Comparison of ENCODE assay signal across 12 cellular contexts in genomic region chr10:89481662-89482061, GRCh38. TPM values are rescaled to one million over a fixed set of nuclear protein-coding genes. Genes with fewer than 3 reads are reported as not detected.
A peak's percentile ranks its signal among the peaks of the same experiment; 100 is the strongest.
DNase-seq lines count a peak whose midpoint lies in the region; ATAC-seq and TF ChIP-seq lines count a peak whose summit lies in the region.
"Had no signal": no experiment of that assay in that cellular context is flagged by ENCODE, and none has a peak within 500 bp of the region (broad histone marks: within the 10 kb centered on the region; RNA-seq: fewer than 3 reads in every experiment).

No MANE protein-coding gene starts in this region.

- H3K79me2 ChIP-seq in smooth muscle cell (ENCODE audit: low read depth) = no peaks in the 10 kb centered on the region

- H3K36me3 ChIP-seq in body of pancreas (replicated peaks in 1 of 2; ENCODE audit: insufficient read depth in 1 of 2, low read depth in 2 of 2) = no peaks in the 10 kb centered on the region
- no peaks in the 10 kb centered on the region for H3K36me3 ChIP-seq in smooth muscle cell (ENCODE audit: low read depth)

- DNase-seq in GM04504 (ENCODE audit: low read depth) (peak; percentile 81), body of pancreas (no peak), left ventricle myocardium superior (no peak), smooth muscle cell (lab: John Stamatoyannopoulos, UW; ENCODE audit: unreplicated experiment) (no peak), GM10266 (ENCODE audit: extremely low spot score) (no peak), NCI-H345 (lab: John Stamatoyannopoulos, UW) (no peak)
- DNase-seq: DMS53, endodermal cell, nephron progenitor cell, T-cell had no signal

- H3K4me3 ChIP-seq in body of pancreas (no peak overlapping the region), smooth muscle cell (no peak overlapping the region)

- H3K4me1 ChIP-seq in body of pancreas (peaks cover 36% of the 10 kb centered on the region), smooth muscle cell (ENCODE audit: low read depth) (no peaks in the 10 kb centered on the region)

- no peaks in the 10 kb centered on the region for H4K20me1 ChIP-seq in smooth muscle cell (ENCODE audit: low read depth)

- 65 to 75% methylated on average over 3 of the region's 3 CpGs for WGBS in body of pancreas, 2 donors
- 44% methylated on average over 3 of the region's 3 CpGs for WGBS in smooth muscle cell (ENCODE audit: low lambda C conversion rate)

- no peak for TF ChIP-seq CTCF in body of pancreas (IDR thresholded peaks at IDR 0.05)
- TF ChIP-seq CTCF in smooth muscle cell (IDR thresholded peaks at IDR 0.05; ENCODE audit: borderline replicate concordance, insufficient read depth, poor library complexity, severe bottlenecking) = no peak
- no peak for TF ChIP-seq CTCF in GM10266 (IDR thresholded peaks at IDR 0.05; ENCODE audit: control insufficient read depth, insufficient read depth, low read depth, missing control alignments)

- H3K27ac ChIP-seq in body of pancreas (peak overlapping the region in 1 of 4 donors; percentile 27), smooth muscle cell (ENCODE audit: low read depth) (peak overlapping the region; percentile 26)

- H3F3A ChIP-seq in smooth muscle cell (ENCODE audit: low read depth) = no peaks in the 10 kb centered on the region

- no peak for TF ChIP-seq POLR2A in body of pancreas (IDR thresholded peaks at IDR 0.05)

- H3K9me3 ChIP-seq in body of pancreas (no peaks in the 10 kb centered on the region), smooth muscle cell (replicated peaks; ENCODE audit: low read depth) (no peaks in the 10 kb centered on the region)

- H2AFZ ChIP-seq in smooth muscle cell (ENCODE audit: low read depth) = no peak overlapping the region

- H3K9ac ChIP-seq in smooth muscle cell (ENCODE audit: low read depth) = no peak overlapping the region

- peak overlapping the region; percentile 20 for H3K4me2 ChIP-seq in smooth muscle cell

- no peaks in the 10 kb centered on the region for H3K27me3 ChIP-seq in body of pancreas
- no peaks in the 10 kb centered on the region for H3K27me3 ChIP-seq in smooth muscle cell (ENCODE audit: low read depth)

- ATAC-seq in body of pancreas (peak; percentile 71), left ventricle myocardium superior (peak; percentile 55), GM21526 (IDR thresholded peaks at IDR 0.05; ENCODE audit: low FRiP score, unreplicated experiment) (no peak), HG03045 (IDR thresholded peaks at IDR 0.05; ENCODE audit: unreplicated experiment) (no peak)
- ATAC-seq: T-cell had no signal

- intact Hi-C loops in body of pancreas (cut with DNase I) = no loop called here
- intact Hi-C loops in left ventricle myocardium superior (cut with micrococcal nuclease) = no loop called here

RNA-seq across cellular contexts. Expression of gene SLC16A12, which starts 53.7 kb away (rescaled TPM):
- total RNA-seq in body of pancreas (10 to 100 TPM; 19.5 to 26.7 TPM), left ventricle myocardium superior (1.1 TPM), smooth muscle cell (not detected in 2 replicates)
- not detected in 2 replicates for polyA plus RNA-seq in smooth muscle cell
- total RNA-seq: T-cell had no signal

Comparison
In these comparisons a context has a peak if more than half of its experiments do, and no peak if none do; other contexts are left out.
1. ATAC-seq: peak in body of pancreas (single experiment) and left ventricle myocardium superior (single experiment); none in GM21526 (single experiment) and HG03045 (single experiment).